In genomic region chr11:118620529-118621070, GRCh38 we compare ENCODE assay signal across 8 cellular contexts. TPM values are rescaled to one million over a fixed set of nuclear protein-coding genes. Genes with fewer than 3 reads are reported as not detected.
A peak's percentile ranks its signal among the peaks of the same experiment; 100 is the strongest.
DNase-seq lines count a peak whose midpoint lies in the region; ATAC-seq and TF ChIP-seq lines count a peak whose summit lies in the region.

No MANE protein-coding gene starts in this region.

- H3F3A ChIP-seq in neural cell (ENCODE audit: insufficient read depth, low read length, poor library complexity, severe bottlenecking): no peaks in the 10 kb centered on the region

- ATAC-seq in RWPE2 (ENCODE audit: low read depth): peak; percentile 4; the same call in 1 of the 3 replicates
- ATAC-seq in HG03378 (IDR thresholded peaks at IDR 0.05; ENCODE audit: unreplicated experiment): no peak

- DNase-seq in CD14-positive monocyte (ENCODE audit: low spot score): no peak
- peak; percentile 57 for DNase-seq in RWPE2 (ENCODE audit: low spot score)
- DNase-seq in epithelial cell of prostate (ENCODE audit: low read depth, low spot score): no peak
- DNase-seq in mesenteric fat pad (ENCODE audit: low spot score): no peak
- DNase-seq in posterior cingulate gyrus: no peak
- no peak for DNase-seq in stimulated activated CD4-positive, alpha-beta T cell treated with anti-CD3 and anti-CD28 coated beads, Interleukin-4, amount 100 ng/mL, for 1 hour

- peak overlapping the region; percentile 66 for H3K4me3 ChIP-seq in RWPE2 (ENCODE audit: severe bottlenecking)
- H3K4me3 ChIP-seq in neural cell (ENCODE audit: low read length): peak overlapping the region; percentile 83

- peaks cover 20 to 33% (median 26%) of the 10 kb centered on the region in 3 donors for H3K27me3 Mint-ChIP-seq in CD14-positive monocyte (ENCODE audit: low read depth in 3 of 3)

- H3K9me3 Mint-ChIP-seq in CD14-positive monocyte: peaks cover 0 to 4% (median 0%) of the 10 kb centered on the region in 7 donors

- TF ChIP-seq RAD21 in neural cell (conservative IDR thresholded peaks at IDR 0.05): no peak

- H3K4me3 Mint-ChIP-seq in CD14-positive monocyte: peak overlapping the region; percentile 76 to 88

- no peak for TF ChIP-seq CTCF in CD14-positive monocyte (IDR thresholded peaks at IDR 0.05)
- no peak for TF ChIP-seq CTCF in RWPE2 (IDR thresholded peaks at IDR 0.05; ENCODE audit: poor library complexity, severe bottlenecking)
- no peak for TF ChIP-seq CTCF in neural cell (IDR thresholded peaks at IDR 0.05; ENCODE audit: poor library complexity, severe bottlenecking)

- H2AFZ ChIP-seq in neural cell (ENCODE audit: low read depth, low read length): peak overlapping the region; percentile 71

- H3K9ac ChIP-seq in neural cell (ENCODE audit: low read length): peak overlapping the region; percentile 89

- H3K4me1 Mint-ChIP-seq in CD14-positive monocyte: peaks cover 24% of the 10 kb centered on the region

- H3K27me3 ChIP-seq in RWPE2 (ENCODE audit: insufficient read depth, poor library complexity, severe bottlenecking) (no peaks in the 10 kb centered on the region), neural cell (ENCODE audit: insufficient read depth, low read depth, low read length) (no peaks in the 10 kb centered on the region)

- no peaks in the 10 kb centered on the region for H3K9me2 ChIP-seq in neural cell (ENCODE audit: insufficient read depth, low read length)

- H3K27ac Mint-ChIP-seq in CD14-positive monocyte: peak overlapping the region in 1 of 7 donors; percentile 39

- no peak for TF ChIP-seq EP300 in neural cell (conservative IDR thresholded peaks at IDR 0.05; ENCODE audit: poor library complexity, severe bottlenecking)

- peaks cover 33% of the 10 kb centered on the region for H3K79me2 ChIP-seq in neural cell (replicated peaks; ENCODE audit: insufficient read depth, low read length)

- H4K20me1 ChIP-seq in neural cell (ENCODE audit: insufficient read depth): no peaks in the 10 kb centered on the region

- no peaks in the 10 kb centered on the region for H3K9me3 ChIP-seq in RWPE2 (ENCODE audit: severe bottlenecking)
- H3K9me3 ChIP-seq in neural cell (ENCODE audit: low read length): no peaks in the 10 kb centered on the region

- peak overlapping the region; percentile 28 for H3K4me2 ChIP-seq in neural cell (ENCODE audit: low read length)

- H3K4me1 ChIP-seq in RWPE2 (ENCODE audit: insufficient read depth, poor library complexity, severe bottlenecking): peaks cover 59% of the 10 kb centered on the region

- peaks cover 24% of the 10 kb centered on the region for H3K36me3 ChIP-seq in RWPE2 (ENCODE audit: low read depth)
- H3K36me3 ChIP-seq in neural cell (ENCODE audit: insufficient read depth, low read length): no peaks in the 10 kb centered on the region

- no peaks in the 10 kb centered on the region for H3K36me3 Mint-ChIP-seq in CD14-positive monocyte

- H3K27ac ChIP-seq in RWPE2 (ENCODE audit: poor library complexity, severe bottlenecking) (peak overlapping the region; percentile 99), epithelial cell of prostate (peak overlapping the region; percentile 80), neural cell (ENCODE audit: low read length) (peak overlapping the region; percentile 85)

- intact Hi-C loops in CD14-positive monocyte (cut with micrococcal nuclease) (no loop called here), posterior cingulate gyrus (cut with DNase I) (no loop called here)

TF ChIP-seq in neural cell, 6 proteins besides CTCF, POLR2A, EP300 and RAD21:
- TF ChIP-seq MXI1 (conservative IDR thresholded peaks at IDR 0.05; ENCODE audit: poor library complexity, severe bottlenecking): no peak
- no peak for TF ChIP-seq EZH2 (IDR thresholded peaks at IDR 0.05; ENCODE audit: borderline replicate concordance, insufficient read depth, low read length, poor library complexity, severe bottlenecking)
- TF ChIP-seq SMC3 (conservative IDR thresholded peaks at IDR 0.05; ENCODE audit: poor library complexity): no peak
- no peak for TF ChIP-seq POLR2AphosphoS5 (IDR thresholded peaks at IDR 0.05)
- TF ChIP-seq REST (IDR thresholded peaks at IDR 0.05; ENCODE audit: borderline replicate concordance): no peak
- no peak for TF ChIP-seq TAF1 (IDR thresholded peaks at IDR 0.05; ENCODE audit: low read depth)

RNA-seq across cellular contexts. Expression of gene PHLDB1, which starts 13.2 kb away (rescaled TPM):
- not detected for polyA plus RNA-seq in CD14-positive monocyte
- 114 and 149 TPM in 2 replicates for polyA plus RNA-seq in neural cell
- polyA minus RNA-seq in neural cell: 146 and 166 TPM in 2 replicates
- 562 TPM for total RNA-seq in mesenteric fat pad

RNA-seq across cellular contexts. Expression of gene ARCN1, which starts 48.4 kb away (rescaled TPM):
- polyA plus RNA-seq in CD14-positive monocyte: 100 to 1,000 TPM in 1 of 2 donors, 10 to 100 TPM in 1; 79.7 to 101 TPM
- polyA plus RNA-seq in neural cell: 67.2 and 68.4 TPM in 2 replicates
- 94.5 and 108 TPM in 2 replicates for polyA minus RNA-seq in neural cell
- total RNA-seq in mesenteric fat pad: 176 TPM

RNA-seq across cellular contexts. Expression of gene IFT46, which starts 54.9 kb away (rescaled TPM):
- polyA plus RNA-seq in CD14-positive monocyte (1 to 10 TPM; 2.8 to 4.8 TPM), neural cell (70.3 and 75.5 TPM in 2 replicates)
- 44.1 and 50.6 TPM in 2 replicates for polyA minus RNA-seq in neural cell
- 11.4 TPM for total RNA-seq in mesenteric fat pad

RNA-seq across cellular contexts. Expression of gene TREH, which starts 58.9 kb away (rescaled TPM):
- polyA plus RNA-seq in CD14-positive monocyte: not detected
- polyA plus RNA-seq in neural cell: 0.12 TPM in 1 of 2 replicates, not detected in the other
- not detected in 2 replicates for polyA minus RNA-seq in neural cell
- total RNA-seq in mesenteric fat pad: not detected

Comparison
In these comparisons a context has a peak if more than half of its experiments do, and no peak if none do; other contexts are left out.
1. RNA of gene PHLDB1, which starts 13.2 kb away (polyA plus RNA-seq): 114 to 149 TPM in neural cell; not detected in CD14-positive monocyte; every median in the first group is over 100 times any median in the second.
2. RNA of gene IFT46, which starts 54.9 kb away (polyA plus RNA-seq): 70.3 to 75.5 TPM in neural cell; 2.8 to 4.8 TPM in CD14-positive monocyte; every median in the first group is over 10 times any median in the second.
3. Peak in every context shown above with its lines, with median percentiles within 50 percentile points of each other: H3K27ac ChIP-seq.